In genomic region chrX:16312761-16313623, GRCh38 we compare ENCODE assay signal across 13 cellular contexts.
A peak's percentile ranks its signal among the peaks of the same experiment; 100 is the strongest.
DNase-seq lines count a peak whose midpoint lies in the region; ATAC-seq and TF ChIP-seq lines count a peak whose summit lies in the region.
"Had no signal": no experiment of that assay in that cellular context is flagged by ENCODE, and none has a peak within 500 bp of the region (broad histone marks: within the 10 kb centered on the region; RNA-seq: fewer than 3 reads in every experiment).

No MANE protein-coding gene starts in this region.

- H3K27ac Mint-ChIP-seq in H9: peak overlapping the region; percentile 82 to 99 (median 98)
- peak overlapping the region; percentile 96 for H3K27ac Mint-ChIP-seq in WTC11
- peak overlapping the region; percentile 25 to 55 (median 37) for H3K27ac Mint-ChIP-seq in nephron
- H3K27ac Mint-ChIP-seq in activated naive CD8-positive, alpha-beta T cell treated with anti-CD3 and anti-CD28 coated beads for 36 hours: no peak overlapping the region
- H3K27ac Mint-ChIP-seq: CD4-positive, CD25-positive, alpha-beta regulatory T cell had no signal

- H2AFZ ChIP-seq in H9 (ENCODE audit: low read length) (no peak overlapping the region), smooth muscle cell (ENCODE audit: low read depth) (no peak overlapping the region)

- H3K9me3 ChIP-seq in H9 (ENCODE audit: control insufficient read depth, low read depth, low read length) (no peaks in the 10 kb centered on the region), iPS-18a (ENCODE audit: control insufficient read depth, low read depth, low read length) (no peaks in the 10 kb centered on the region), smooth muscle cell (replicated peaks; ENCODE audit: low read depth) (no peaks in the 10 kb centered on the region)
- H3K9me3 ChIP-seq: BLaER1 treated with 17β-estradiol and CSF1 and Interleukin-3, amounts not matched to agents 10 nM and 100 nM; HAP-1 had no signal

- no peaks in the 10 kb centered on the region for H3K79me2 ChIP-seq in H9 (ENCODE audit: insufficient read depth, low read length)
- H3K79me2 ChIP-seq in smooth muscle cell (ENCODE audit: low read depth): no peaks in the 10 kb centered on the region

- H3K4me3 ChIP-seq in iPS-18a (ENCODE audit: low read length): no peak overlapping the region
- H3K4me3 ChIP-seq in smooth muscle cell: no peak overlapping the region
- H3K4me3 ChIP-seq: BLaER1 treated with 17β-estradiol and CSF1 and Interleukin-3, amounts not matched to agents 10 nM and 100 nM; HAP-1 had no signal

- no peak overlapping the region for H4K5ac ChIP-seq in H9 (ENCODE audit: insufficient read length, low read depth, low read length)

- no peak overlapping the region for H3K4ac ChIP-seq in H9 (ENCODE audit: low read depth, low read length)

- no peaks in the 10 kb centered on the region for H3K79me1 ChIP-seq in H9 (ENCODE audit: insufficient read depth, low read depth, low read length, poor library complexity, severe bottlenecking)

- H4K8ac ChIP-seq in H9 (replicated peaks; ENCODE audit: insufficient read length, low read depth, low read length): no peak overlapping the region

- H4K20me1 ChIP-seq in H9 (ENCODE audit: control insufficient read depth, insufficient read depth, insufficient read length) (no peaks in the 10 kb centered on the region), smooth muscle cell (ENCODE audit: low read depth) (no peaks in the 10 kb centered on the region)

- WGBS in H9 (ENCODE audit: extremely low coverage, insufficient read length, low lambda C conversion rate): no CpG with 5 or more reads among the region's 13 CpGs
- WGBS in smooth muscle cell (ENCODE audit: low lambda C conversion rate): 68% methylated on average over 13 of the region's 13 CpGs

- H3K4me1 Mint-ChIP-seq in H9: peaks cover 40 to 51% of the 10 kb centered on the region in 2 experiments
- H3K4me1 Mint-ChIP-seq in WTC11: peaks cover 57% of the 10 kb centered on the region
- no peaks in the 10 kb centered on the region for H3K4me1 Mint-ChIP-seq in nephron
- no peaks in the 10 kb centered on the region for H3K4me1 Mint-ChIP-seq in activated naive CD8-positive, alpha-beta T cell treated with anti-CD3 and anti-CD28 coated beads for 36 hours

- no peak overlapping the region for H3K14ac ChIP-seq in H9 (ENCODE audit: insufficient read depth, low read length)

- no peak overlapping the region for H2BK15ac ChIP-seq in H9 (ENCODE audit: low read depth, low read length)

- no peak overlapping the region for H3K23ac ChIP-seq in H9 (ENCODE audit: insufficient read length, low read depth, low read length)

- H3K9me3 Mint-ChIP-seq in H9 (no peaks in the 10 kb centered on the region), WTC11 (0 out of 2 replicates have a peak, but pooled peaks cover 2% of the 10 kb centered on the region), nephron (no peaks in the 10 kb centered on the region)
- no peaks in the 10 kb centered on the region for H3K9me3 Mint-ChIP-seq in activated naive CD8-positive, alpha-beta T cell treated with anti-CD3 and anti-CD28 coated beads for 36 hours

- no peaks in the 10 kb centered on the region for H3K27me3 ChIP-seq in H9 (ENCODE audit: insufficient read depth, low read length)
- no peaks in the 10 kb centered on the region for H3K27me3 ChIP-seq in iPS-18a (ENCODE audit: control insufficient read depth, insufficient read depth, low read length)
- H3K27me3 ChIP-seq in smooth muscle cell (ENCODE audit: low read depth): no peaks in the 10 kb centered on the region

- CTCF ChIA-PET in WTC11 (lab: Charles Lee): interaction anchor here (1.1 kb wide), 1 partner anchor 190 kb away, joined by 4 read pairs; no protein-coding TSS in a partner anchor

- H3K4me3 Mint-ChIP-seq in H9: peak overlapping the region; percentile 6 to 56; a peak in 3 of 5 replicates
- peak overlapping the region; percentile 41 for H3K4me3 Mint-ChIP-seq in WTC11
- H3K4me3 Mint-ChIP-seq in nephron: no peak overlapping the region
- H3K4me3 Mint-ChIP-seq in activated naive CD8-positive, alpha-beta T cell treated with anti-CD3 and anti-CD28 coated beads for 36 hours: no peak overlapping the region
- H3K4me3 Mint-ChIP-seq: CD4-positive, CD25-positive, alpha-beta regulatory T cell had no signal

- H3K4me1 ChIP-seq in H9 (ENCODE audit: insufficient read depth, low read length): peaks cover 15% of the 10 kb centered on the region
- H3K4me1 ChIP-seq in iPS-18a (ENCODE audit: control insufficient read depth, low read depth, low read length): peaks cover 42% of the 10 kb centered on the region
- H3K4me1 ChIP-seq in smooth muscle cell (ENCODE audit: low read depth): no peaks in the 10 kb centered on the region
- H3K4me1 ChIP-seq: BLaER1 treated with 17β-estradiol and CSF1 and Interleukin-3, amounts not matched to agents 10 nM and 100 nM had no signal

- H3K4me2 ChIP-seq in H9 (ENCODE audit: insufficient read depth, insufficient read length, low read length) (no peak overlapping the region), smooth muscle cell (no peak overlapping the region)
- H3K4me2 ChIP-seq: BLaER1 treated with 17β-estradiol and CSF1 and Interleukin-3, amounts not matched to agents 10 nM and 100 nM had no signal

- no peak overlapping the region for H3K56ac ChIP-seq in H9 (ENCODE audit: insufficient read length, low read depth, low read length)

- peak; percentile 85 for ATAC-seq in WTC11

- H3K27me3 Mint-ChIP-seq in H9 (ENCODE audit: low read depth) (no peaks in the 10 kb centered on the region), WTC11 (ENCODE audit: low read depth) (no peaks in the 10 kb centered on the region), nephron (ENCODE audit: low read depth) (peaks cover 4% of the 10 kb centered on the region)
- peaks cover 3% of the 10 kb centered on the region for H3K27me3 Mint-ChIP-seq in activated naive CD8-positive, alpha-beta T cell treated with anti-CD3 and anti-CD28 coated beads for 36 hours
- H3K27me3 Mint-ChIP-seq: CD4-positive, CD25-positive, alpha-beta regulatory T cell had no signal

- TF ChIP-seq CTCF in H9 (conservative IDR thresholded peaks at IDR 0.05) (no peak), WTC11 (IDR thresholded peaks at IDR 0.05) (no peak), nephron (IDR thresholded peaks at IDR 0.05; ENCODE audit: unreplicated experiment in 3 of 3) (no peak), smooth muscle cell (IDR thresholded peaks at IDR 0.05; ENCODE audit: borderline replicate concordance, insufficient read depth, poor library complexity, severe bottlenecking) (no peak)

- H2BK120ac ChIP-seq in H9 (ENCODE audit: low read depth, low read length, poor library complexity, severe bottlenecking): no peak overlapping the region

- H3T11ph ChIP-seq in H9 (ENCODE audit: low read length): no peak overlapping the region

- no peaks in the 10 kb centered on the region for H3F3A ChIP-seq in smooth muscle cell (ENCODE audit: low read depth)

- POLR2A ChIA-PET in WTC11 (lab: Charles Lee): no interaction called here

- DNase-seq in H9 (peak; percentile 73), WTC11 (ENCODE audit: low spot score) (peak; percentile 10), smooth muscle cell (lab: John Stamatoyannopoulos, UW; ENCODE audit: unreplicated experiment) (no peak), NCI-H510A treated with DMSO at 0.1 percent for 48 hours (lab: John Stamatoyannopoulos, UW) (no peak)
- no peak for DNase-seq in activated naive CD8-positive, alpha-beta T cell treated with anti-CD3 and anti-CD28 coated beads for 36 hours
- DNase-seq: ACHN; CD4-positive, CD25-positive, alpha-beta regulatory T cell; DMS53; GF-D8 had no signal

- H3K36me3 Mint-ChIP-seq in H9 (ENCODE audit: insufficient read depth in 1 of 3, low read depth in 3 of 3) (peaks cover 0 to 10% (median 0%) of the 10 kb centered on the region in 3 experiments; a peak in 3 of 7 replicates), WTC11 (peaks cover 7% of the 10 kb centered on the region; the same call in 1 of the 2 replicates), nephron (ENCODE audit: low read depth) (no peaks in the 10 kb centered on the region)
- H3K36me3 Mint-ChIP-seq in activated naive CD8-positive, alpha-beta T cell treated with anti-CD3 and anti-CD28 coated beads for 36 hours: no peaks in the 10 kb centered on the region
- H3K36me3 Mint-ChIP-seq: CD4-positive, CD25-positive, alpha-beta regulatory T cell had no signal

- no peak overlapping the region for H2BK20ac ChIP-seq in H9 (ENCODE audit: low read depth, low read length, poor library complexity, severe bottlenecking)

- H2BK5ac ChIP-seq in H9 (ENCODE audit: insufficient read length, low read length): no peak overlapping the region

- H3K23me2 ChIP-seq in H9 (ENCODE audit: insufficient read length, low read depth, low read length, poor library complexity, severe bottlenecking): no peaks in the 10 kb centered on the region

- H3K36me3 ChIP-seq in iPS-18a (ENCODE audit: control insufficient read depth, low read depth, low read length) (no peaks in the 10 kb centered on the region), smooth muscle cell (ENCODE audit: low read depth) (no peaks in the 10 kb centered on the region)
- H3K36me3 ChIP-seq: BLaER1 treated with 17β-estradiol and CSF1 and Interleukin-3, amounts not matched to agents 10 nM and 100 nM; HAP-1 had no signal

- H3K18ac ChIP-seq in H9 (ENCODE audit: insufficient read length, low read depth, low read length): no peak overlapping the region

- H3K27ac ChIP-seq in H9 (ENCODE audit: insufficient read length, low read depth, low read length) (peak overlapping the region; percentile 64), iPS-18a (ENCODE audit: low read length) (peak overlapping the region; percentile 4), smooth muscle cell (ENCODE audit: low read depth) (no peak overlapping the region)
- H3K27ac ChIP-seq: BLaER1 treated with 17β-estradiol and CSF1 and Interleukin-3, amounts not matched to agents 10 nM and 100 nM had no signal

- H2BK12ac ChIP-seq in H9 (ENCODE audit: insufficient read length, low read depth, low read length): no peak overlapping the region

- no peak overlapping the region for H2AK5ac ChIP-seq in H9 (ENCODE audit: insufficient read length, low read length)

- H4K91ac ChIP-seq in H9 (ENCODE audit: insufficient read length, low read depth, low read length): no peak overlapping the region

- H3K9ac ChIP-seq in H9 (ENCODE audit: extremely low read depth, insufficient read length, low read length) (no peak overlapping the region), iPS-18a (ENCODE audit: low read length) (peak overlapping the region; percentile 21), smooth muscle cell (ENCODE audit: low read depth) (no peak overlapping the region)
- H3K9ac ChIP-seq: BLaER1 treated with 17β-estradiol and CSF1 and Interleukin-3, amounts not matched to agents 10 nM and 100 nM had no signal

TF ChIP-seq in WTC11, 78 proteins besides CTCF, POLR2A, EP300 and RAD21 (continues in another document):
- TF ChIP-seq FOXP1 (CRISPR knock-in tag; IDR thresholded peaks at IDR 0.05; ENCODE audit: borderline replicate concordance) (no peak), GABPB1 (CRISPR knock-in tag; IDR thresholded peaks at IDR 0.05) (no peak), NR1H2 (CRISPR knock-in tag; IDR thresholded peaks at IDR 0.05) (no peak)

Comparison
In these comparisons a context has a peak if more than half of its experiments do, and no peak if none do; other contexts are left out.
1. DNase-seq: peak in H9 (single experiment) and WTC11 (single experiment); none in smooth muscle cell (single experiment), NCI-H510A treated with DMSO at 0.1 percent for 48 hours (single experiment) and activated naive CD8-positive, alpha-beta T cell treated with anti-CD3 and anti-CD28 coated beads for 36 hours (single experiment).
2. H3K4me3 Mint-ChIP-seq: peak in H9 (2 of 2) and WTC11 (single experiment); none in nephron (0 of 3) and activated naive CD8-positive, alpha-beta T cell treated with anti-CD3 and anti-CD28 coated beads for 36 hours (single experiment).